Comparison of ENCODE assay signal across 8 cellular contexts in the genomic region with DNA sequence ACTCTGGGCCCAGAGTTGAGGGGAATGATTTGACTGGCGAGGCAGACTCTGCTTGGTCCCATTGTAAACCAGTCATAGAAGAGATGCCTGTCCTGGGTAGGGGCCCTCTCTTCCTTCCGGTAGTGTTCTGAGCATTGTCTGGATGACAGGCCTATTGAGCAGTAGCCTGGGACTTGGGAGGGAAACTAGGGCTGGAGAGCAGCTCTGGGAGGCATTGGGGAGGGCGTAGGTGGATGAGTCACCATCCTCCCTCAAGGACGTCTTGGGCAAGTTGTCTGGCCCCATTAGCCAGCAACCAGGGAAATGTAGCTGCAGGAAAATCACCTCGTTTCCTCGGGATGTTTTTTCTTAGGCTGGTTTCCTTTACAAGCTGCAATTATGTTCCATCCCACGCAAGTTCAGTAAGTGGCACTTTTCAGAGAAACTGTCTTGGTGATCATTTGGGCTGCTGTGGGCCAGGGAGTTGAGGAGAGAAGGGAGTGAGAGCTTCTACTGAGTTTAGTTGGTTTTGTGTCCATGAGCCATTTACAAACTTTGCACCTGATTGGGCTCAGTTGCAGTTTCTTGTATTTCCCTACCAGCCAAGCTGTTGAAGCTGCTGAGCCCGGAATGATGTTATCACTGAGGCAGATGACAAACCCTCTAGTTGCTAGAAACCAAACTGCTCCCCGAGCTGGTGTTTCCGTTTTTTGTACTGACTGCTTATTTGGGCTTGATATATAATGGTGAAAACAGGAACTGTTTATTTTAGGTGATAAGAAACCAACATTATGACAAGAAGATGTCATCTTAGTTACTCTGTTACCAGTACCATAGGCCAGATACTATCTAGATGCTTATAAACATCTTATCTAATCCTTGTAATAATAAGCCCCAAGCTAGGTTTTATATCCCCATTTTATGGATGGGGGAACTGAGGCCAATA.
A peak's percentile ranks its signal among the peaks of the same experiment; 100 is the strongest.
DNase-seq lines count a peak whose midpoint lies in the region; ATAC-seq and TF ChIP-seq lines count a peak whose summit lies in the region.

No MANE protein-coding gene starts in this region.

- intact Hi-C loops in CD4-positive, alpha-beta memory T cell (cut with micrococcal nuclease): loop anchor here (2.0 to 5.0 kb wide), 3 partner anchors 37 to 148 kb away; partner anchors contain the start of gene CHST11
- intact Hi-C loops in lower leg skin (cut with DNase I; ENCODE audit: low total_unique reads): no loop called here

- CTCF ChIA-PET in CD4-positive, alpha-beta memory T cell (lab: Charles Lee; ENCODE audit: partially characterized antibody): interaction anchor here (0.5 to 2.0 kb wide), 9 partner anchors 25 to 448 kb away, joined by 3 to 21 read pairs (median 3); partner anchors contain the start of gene CHST11

- H3K9me3 ChIP-seq in CD4-positive, alpha-beta memory T cell (ENCODE audit: control insufficient read depth in 1 of 2, low read length in 2 of 2): no peaks in the 10 kb centered on the region

- H3K4me3 Mint-ChIP-seq in CD4-positive, alpha-beta memory T cell: peak overlapping the region; percentile 16 to 81 (median 50)

- POLR2A ChIA-PET in CD4-positive, alpha-beta memory T cell (lab: Charles Lee; ENCODE audit: partially characterized antibody): interaction anchor here (0.7 to 2.5 kb wide), 12 partner anchors 9 to 223 kb away, joined by 3 to 20 read pairs (median 4); partner anchors contain the start of gene CHST11

- H3K27ac ChIP-seq in CD4-positive, alpha-beta memory T cell (ENCODE audit: low read depth, low read length): peak overlapping the region; percentile 52

- peaks cover 24 to 31% of the 10 kb centered on the region in 2 donors for H3K36me3 Mint-ChIP-seq in CD4-positive, alpha-beta memory T cell

- H3K27me3 Mint-ChIP-seq in CD4-positive, alpha-beta memory T cell: no peaks in the 10 kb centered on the region

- H3K36me3 ChIP-seq in CD4-positive, alpha-beta memory T cell (ENCODE audit: insufficient read depth, low read length): no peaks in the 10 kb centered on the region

- peaks cover 61 to 90% (median 75%) of the 10 kb centered on the region in 4 donors for H3K4me1 Mint-ChIP-seq in CD4-positive, alpha-beta memory T cell

- TF ChIP-seq CTCF in choroid plexus epithelial cell (conservative IDR thresholded peaks at IDR 0.05; ENCODE audit: low read depth, low read length): no peak
- no peak for TF ChIP-seq CTCF in lower leg skin (IDR thresholded peaks at IDR 0.05)

- 16 to 22% methylated on average over 10 of the region's 10 CpGs for WGBS in lower leg skin, 2 donors

- peaks cover 48% of the 10 kb centered on the region for H3K4me1 ChIP-seq in CD4-positive, alpha-beta memory T cell (ENCODE audit: insufficient read depth, low read length)

- H3K9me3 Mint-ChIP-seq in CD4-positive, alpha-beta memory T cell: peaks cover 0 to 4% (median 0%) of the 10 kb centered on the region in 8 donors

- peak overlapping the region; percentile 68 to 96 (median 90) for H3K27ac Mint-ChIP-seq in CD4-positive, alpha-beta memory T cell

- no peak overlapping the region for H3K4me3 ChIP-seq in CD4-positive, alpha-beta memory T cell (ENCODE audit: low read length in 2 of 2)
- H3K4me3 ChIP-seq in choroid plexus epithelial cell (ENCODE audit: low read depth, low read length) (peak overlapping the region; percentile 12), lower leg skin (ENCODE audit: low read depth, poor library complexity, severe bottlenecking) (no peak overlapping the region)

- no peaks in the 10 kb centered on the region for H3K27me3 ChIP-seq in CD4-positive, alpha-beta memory T cell (ENCODE audit: insufficient read depth, low read length)

- peak; percentile 47 to 77 (median 66) for DNase-seq in CD4-positive, alpha-beta memory T cell
- DNase-seq in HT-29 (ENCODE audit: low spot score): peak; percentile 82
- peak; percentile 78 for DNase-seq in UCSD-AML1 (lab: John Stamatoyannopoulos, UW; ENCODE audit: unreplicated experiment)
- DNase-seq in choroid plexus epithelial cell (ENCODE audit: low read depth): peak; percentile 96
- DNase-seq in lower leg skin (ENCODE audit: low spot score in 2 of 2): peak; percentile 84 to 96
- DNase-seq in stimulated activated CD8-positive, alpha-beta memory T cell treated with anti-CD3 and anti-CD28 coated beads, Interleukin-12 subunit alpha, Interleukin-12 subunit beta, amount 100 ng/mL, for 4 hours (ENCODE audit: low read depth): peak; percentile 9
- no peak for DNase-seq in NCI-H510A (lab: John Stamatoyannopoulos, UW)

- TF ChIP-seq POLR2A in lower leg skin (IDR thresholded peaks at IDR 0.05): no peak

- ATAC-seq in GM21447 (IDR thresholded peaks at IDR 0.05; ENCODE audit: unreplicated experiment): peak; percentile 83
